17 cellular contexts compared by ENCODE assay signal in genomic region chr1:67893126-67893495, GRCh38.
"Had no signal": no experiment of that assay in that cellular context is flagged by ENCODE, and none has a peak within 500 bp of the region (broad histone marks: within the 10 kb centered on the region; RNA-seq: fewer than 3 reads in every experiment).

No MANE protein-coding gene starts in this region.

- H3K27me3 ChIP-seq: body of pancreas, colonic mucosa, right lobe of liver, suprapubic skin had no signal

- ATAC-seq: body of pancreas; psoas muscle; right lobe of liver; stimulated activated naive CD8-positive, alpha-beta T cell treated with anti-CD3 and anti-CD28 coated beads, Interleukin-15, Interleukin-2, amounts not matched to agents 100 U/mL and 50 U/mL, for 24 hours had no signal

- H3K36me3 ChIP-seq: colonic mucosa, esophagus squamous epithelium, right lobe of liver, suprapubic skin had no signal

- H3K27ac ChIP-seq: body of pancreas, colonic mucosa, esophagus squamous epithelium, psoas muscle, right lobe of liver, suprapubic skin had no signal

- H3K4me3 ChIP-seq: body of pancreas, colonic mucosa, esophagus squamous epithelium, psoas muscle, right lobe of liver, smooth muscle cell, suprapubic skin had no signal

- H3K9me3 ChIP-seq: body of pancreas, colonic mucosa, esophagus squamous epithelium, psoas muscle, right lobe of liver, suprapubic skin had no signal

- H3K36me3 Mint-ChIP-seq: activated naive CD8-positive, alpha-beta T cell treated with anti-CD3 and anti-CD28 coated beads for 36 hours; immature natural killer cell; type B pancreatic cell had no signal

- H3K4me3 Mint-ChIP-seq: activated naive CD8-positive, alpha-beta T cell treated with anti-CD3 and anti-CD28 coated beads for 36 hours; activated T-helper 1 cell treated with anti-CD3 and anti-CD28 coated beads, Interleukin-12 subunit alpha, Interleukin-12 subunit beta, Interleukin-2, Interleukin-4 antibody, amounts not matched to agents 30 ng/mL and 10 ng/mL and 1 ng/mL, durations not matched to agents 14 hours and 24 hours and 36 hours; immature natural killer cell; nephron progenitor cell; type B pancreatic cell had no signal

- H3K4me2 ChIP-seq: smooth muscle cell had no signal

- H3K27ac Mint-ChIP-seq: activated naive CD8-positive, alpha-beta T cell treated with anti-CD3 and anti-CD28 coated beads for 36 hours; activated T-helper 1 cell treated with anti-CD3 and anti-CD28 coated beads, Interleukin-12 subunit alpha, Interleukin-12 subunit beta, Interleukin-2, Interleukin-4 antibody, amounts not matched to agents 30 ng/mL and 10 ng/mL and 1 ng/mL, durations not matched to agents 14 hours and 24 hours and 36 hours; immature natural killer cell; nephron progenitor cell; type B pancreatic cell had no signal

- H3K27me3 Mint-ChIP-seq: type B pancreatic cell had no signal

- H3K4me1 ChIP-seq: body of pancreas, colonic mucosa, psoas muscle had no signal

- DNase-seq: activated CD4-positive, CD25-positive, alpha-beta regulatory T cell treated with anti-CD3 and anti-CD28 coated beads, Interleukin-2, amount 50 U/mL, for 72 hours; activated naive CD8-positive, alpha-beta T cell treated with anti-CD3 and anti-CD28 coated beads for 36 hours; amygdala; body of pancreas; central memory CD4-positive, alpha-beta T cell; colonic mucosa; esophagus squamous epithelium; glutamatergic neuron; immature natural killer cell; nephron progenitor cell; psoas muscle; right lobe of liver; stimulated activated naive CD8-positive, alpha-beta T cell treated with anti-CD3 and anti-CD28 coated beads, Interleukin-15, Interleukin-2, amounts not matched to agents 100 U/mL and 50 U/mL, for 24 hours had no signal

- H3K9me3 Mint-ChIP-seq: activated naive CD8-positive, alpha-beta T cell treated with anti-CD3 and anti-CD28 coated beads for 36 hours; activated T-helper 1 cell treated with anti-CD3 and anti-CD28 coated beads, Interleukin-12 subunit alpha, Interleukin-12 subunit beta, Interleukin-2, Interleukin-4 antibody, amounts not matched to agents 30 ng/mL and 10 ng/mL and 1 ng/mL, durations not matched to agents 14 hours and 24 hours and 36 hours; nephron progenitor cell; type B pancreatic cell had no signal
